In the genomic region with DNA sequence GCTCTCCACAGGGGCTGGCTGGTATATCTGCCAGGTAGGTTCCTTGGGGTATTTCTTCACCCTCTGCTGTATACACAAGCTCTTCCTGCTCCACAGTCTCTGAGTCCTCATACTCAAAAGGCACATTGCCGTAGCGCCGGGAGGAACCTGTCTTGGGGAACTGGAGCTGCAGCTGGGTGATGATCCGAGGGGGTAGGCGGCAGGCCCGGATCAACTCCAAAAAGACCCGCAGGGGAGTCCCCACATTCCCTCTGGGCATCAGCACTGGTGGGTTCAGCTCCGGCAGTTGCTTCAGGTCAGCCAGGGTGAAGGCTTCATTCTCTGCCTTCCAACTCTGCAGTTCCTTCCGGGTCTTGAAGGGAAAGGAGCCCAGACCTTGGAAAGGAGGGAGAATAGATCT, we compare ENCODE assay signal across 8 cellular contexts. TPM values are rescaled to one million over a fixed set of nuclear protein-coding genes. Genes with fewer than 3 reads are reported as not detected.
"Had no signal": no experiment of that assay in that cellular context is flagged by ENCODE, and none has a peak within 500 bp of the region (broad histone marks: within the 10 kb centered on the region; RNA-seq: fewer than 3 reads in every experiment).

No MANE protein-coding gene starts in this region.

- H3K27me3 Mint-ChIP-seq: IgD-negative memory B cell had no signal

- DNase-seq: H9, HCEC 1CT had no signal

- H3K27ac ChIP-seq: HL-60 had no signal

- H3K27ac Mint-ChIP-seq: GM23338, H9 had no signal

- H3K4me3 ChIP-seq: GM23338 had no signal

- H3K4me3 Mint-ChIP-seq: GM23338 had no signal

- ATAC-seq: GM23338, HepG2 had no signal

- H3K9me3 Mint-ChIP-seq: GM23338, H9, IgD-negative memory B cell had no signal

RNA-seq across cellular contexts. Expression of a gene that starts 16.4 kb away (rescaled TPM):
- total RNA-seq: GM23338, H1, H9, HT1080 had no signal
